Comparison of ENCODE assay signal across 30 cellular contexts in the genomic region with DNA sequence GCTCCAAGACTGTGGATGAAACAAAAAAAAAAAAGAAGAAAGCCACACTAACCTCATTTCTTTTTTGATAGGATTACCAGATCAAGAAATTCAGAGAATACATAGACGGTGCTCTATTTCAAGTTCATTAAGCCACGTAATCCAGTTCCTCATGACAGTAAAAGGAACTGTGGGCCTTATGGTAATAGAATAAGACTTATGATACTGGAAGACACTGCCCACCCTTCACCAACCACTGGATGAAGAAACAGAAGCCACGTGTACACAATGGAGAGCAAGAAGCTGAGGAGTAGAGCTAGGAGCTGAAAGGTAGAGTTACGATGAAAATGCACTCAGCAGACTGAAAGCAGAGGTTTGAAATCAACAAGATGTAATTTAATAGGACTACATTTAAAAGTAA. TPM values are rescaled to one million over a fixed set of nuclear protein-coding genes. Genes with fewer than 3 reads are reported as not detected.
DNase-seq lines count a peak whose midpoint lies in the region; ATAC-seq and TF ChIP-seq lines count a peak whose summit lies in the region.
"Had no signal": no experiment of that assay in that cellular context is flagged by ENCODE, and none has a peak within 500 bp of the region (broad histone marks: within the 10 kb centered on the region; RNA-seq: fewer than 3 reads in every experiment).

No MANE protein-coding gene starts in this region.

- H3K4me3 Mint-ChIP-seq in activated T-cell treated with anti-CD3 and anti-CD28 coated beads, Interleukin-2, amount 50 U/mL, for 72 hours: no peak overlapping the region
- no peak overlapping the region for H3K4me3 Mint-ChIP-seq in activated T-cell treated with anti-CD3 and anti-CD28 coated beads, Interleukin-2, amount 50 U/mL, for 4 hours
- H3K4me3 Mint-ChIP-seq: effector memory CD8-positive, alpha-beta T cell; H9; mesothelial cell of epicardium; stimulated activated memory B cell treated with anti-CD40 and anti-IgM and Interleukin-4, amounts not matched to agents 10 μg/mL and 1 μg/mL and 100 μg/mL, for 72 hours had no signal

- no peaks in the 10 kb centered on the region for H3K27me3 ChIP-seq in left ventricle myocardium inferior (ENCODE audit: low read depth)
- H3K27me3 ChIP-seq in lower lobe of right lung (ENCODE audit: low read depth): no peaks in the 10 kb centered on the region
- H3K27me3 ChIP-seq: ascending aorta, BLaER1, SJCRH30, transverse colon had no signal

- no peaks in the 10 kb centered on the region for H3K9me3 Mint-ChIP-seq in activated T-cell treated with anti-CD3 and anti-CD28 coated beads, Interleukin-2, amount 50 U/mL, for 72 hours
- no peaks in the 10 kb centered on the region for H3K9me3 Mint-ChIP-seq in activated T-cell treated with anti-CD3 and anti-CD28 coated beads, Interleukin-2, amount 50 U/mL, for 4 hours
- H3K9me3 Mint-ChIP-seq: effector memory CD8-positive, alpha-beta T cell; H9; mesothelial cell of epicardium; naive B cell; stimulated activated memory B cell treated with anti-CD40 and anti-IgM and Interleukin-4, amounts not matched to agents 10 μg/mL and 1 μg/mL and 100 μg/mL, for 72 hours had no signal

- DNase-seq in left ventricle myocardium inferior: no peak
- no peak for DNase-seq in left ventricle myocardium superior
- DNase-seq in NOMO-1 treated with DMSO at 0.1 percent for 48 hours (lab: John Stamatoyannopoulos, UW; ENCODE audit: unreplicated experiment): peak; percentile 91
- DNase-seq in lower lobe of right lung: no peak
- DNase-seq in activated T-cell treated with anti-CD3 and anti-CD28 coated beads, Interleukin-2, amount 50 U/mL, for 72 hours: no peak
- DNase-seq in hypothalamus (lab: John Stamatoyannopoulos, UW): no peak
- DNase-seq in activated T-cell treated with anti-CD3 and anti-CD28 coated beads, Interleukin-2, amount 50 U/mL, for 4 hours: no peak
- DNase-seq: activated CD4-positive, alpha-beta T cell treated with anti-CD3 and anti-CD28 coated beads, Interleukin-2, amount 50 U/mL, for 1 hour; activated CD4-positive, CD25-positive, alpha-beta regulatory T cell; activated gamma-delta T cell; caudate nucleus; cortex of kidney; DMS153; effector memory CD8-positive, alpha-beta T cell; H9; KBM-7; naive B cell; NCI-H1417; NCI-H2029; NCI-H524; NK-92 treated with Interleukin-12 subunit alpha and Interleukin-12 subunit beta, amount 100 ng/mL, for 24 hours; nucleus accumbens; SJCRH30; T-helper 1 cell; transverse colon had no signal

- no peaks in the 10 kb centered on the region for H3K4me1 Mint-ChIP-seq in activated T-cell treated with anti-CD3 and anti-CD28 coated beads, Interleukin-2, amount 50 U/mL, for 72 hours (ENCODE audit: low read depth)
- peaks cover 12% of the 10 kb centered on the region for H3K4me1 Mint-ChIP-seq in activated T-cell treated with anti-CD3 and anti-CD28 coated beads, Interleukin-2, amount 50 U/mL, for 4 hours (ENCODE audit: low read depth)
- H3K4me1 Mint-ChIP-seq: H9, mesothelial cell of epicardium had no signal

- H3K27ac ChIP-seq in left ventricle myocardium inferior (replicated peaks): peak overlapping the region; percentile 79
- no peak overlapping the region for H3K27ac ChIP-seq in lower lobe of right lung
- H3K27ac ChIP-seq: BLaER1, SJCRH30, transverse colon had no signal

- H3K4me1 ChIP-seq in left ventricle myocardium inferior: peaks cover 47% of the 10 kb centered on the region
- peaks cover 8% of the 10 kb centered on the region for H3K4me1 ChIP-seq in lower lobe of right lung
- H3K4me1 ChIP-seq: BLaER1, SJCRH30 had no signal

- TF ChIP-seq CTCF in left ventricle myocardium inferior (IDR thresholded peaks at IDR 0.05; ENCODE audit: borderline replicate concordance) (no peak), lower lobe of right lung (IDR thresholded peaks at IDR 0.05) (no peak)

- H3K36me3 ChIP-seq in left ventricle myocardium inferior (peaks cover 60% of the 10 kb centered on the region), lower lobe of right lung (peaks cover 80% of the 10 kb centered on the region)

- H3K27ac Mint-ChIP-seq in activated T-cell treated with anti-CD3 and anti-CD28 coated beads, Interleukin-2, amount 50 U/mL, for 72 hours: no peak overlapping the region
- H3K27ac Mint-ChIP-seq: mesothelial cell of epicardium; stimulated activated memory B cell treated with anti-CD40 and anti-IgM and Interleukin-4, amounts not matched to agents 10 μg/mL and 1 μg/mL and 100 μg/mL, for 72 hours had no signal

- no peak overlapping the region for H3K4me3 ChIP-seq in left ventricle myocardium inferior
- H3K4me3 ChIP-seq in lower lobe of right lung: no peak overlapping the region
- H3K4me3 ChIP-seq: ascending aorta, BLaER1, SJCRH30, skin epidermis, transverse colon had no signal

- ATAC-seq in left ventricle myocardium superior (no peak), lower lobe of right lung (peak; percentile 71 to 80)
- no peak for ATAC-seq in activated T-cell treated with anti-CD3 and anti-CD28 coated beads, Interleukin-2, amount 50 U/mL, for 72 hours (replicated peaks in 1 of 2)
- ATAC-seq in activated T-cell treated with anti-CD3 and anti-CD28 coated beads, Interleukin-2, amount 50 U/mL, for 4 hours: no peak
- ATAC-seq: effector memory CD8-positive, alpha-beta T cell; stimulated activated memory B cell treated with anti-CD40 and anti-IgM and Interleukin-4, amounts not matched to agents 10 μg/mL and 1 μg/mL and 100 μg/mL, for 72 hours had no signal

- H3K27me3 Mint-ChIP-seq in activated T-cell treated with anti-CD3 and anti-CD28 coated beads, Interleukin-2, amount 50 U/mL, for 72 hours (ENCODE audit: low read depth): no peaks in the 10 kb centered on the region
- H3K27me3 Mint-ChIP-seq in activated T-cell treated with anti-CD3 and anti-CD28 coated beads, Interleukin-2, amount 50 U/mL, for 4 hours (ENCODE audit: low read depth): no peaks in the 10 kb centered on the region
- H3K27me3 Mint-ChIP-seq: effector memory CD8-positive, alpha-beta T cell; naive B cell; stimulated activated memory B cell treated with anti-CD40 and anti-IgM and Interleukin-4, amounts not matched to agents 10 μg/mL and 1 μg/mL and 100 μg/mL, for 72 hours had no signal

- H3K36me3 Mint-ChIP-seq in activated T-cell treated with anti-CD3 and anti-CD28 coated beads, Interleukin-2, amount 50 U/mL, for 72 hours (ENCODE audit: insufficient read depth in 2 of 2): peaks cover 2 to 11% of the 10 kb centered on the region in 2 donors
- peaks cover 34% of the 10 kb centered on the region for H3K36me3 Mint-ChIP-seq in activated T-cell treated with anti-CD3 and anti-CD28 coated beads, Interleukin-2, amount 50 U/mL, for 4 hours (ENCODE audit: insufficient read depth)

- no peaks in the 10 kb centered on the region for H3K9me3 ChIP-seq in left ventricle myocardium inferior (replicated peaks)
- no peaks in the 10 kb centered on the region for H3K9me3 ChIP-seq in lower lobe of right lung
- H3K9me3 ChIP-seq: ascending aorta, BLaER1, SJCRH30, transverse colon had no signal

- intact Hi-C loops in left ventricle myocardium inferior (cut with micrococcal nuclease) (no loop called here), left ventricle myocardium superior (cut with micrococcal nuclease) (no loop called here), lower lobe of right lung (cut with DNase I) (no loop called here)

RNA-seq across cellular contexts. Expression of a gene that starts 11.2 kb away (rescaled TPM):
- total RNA-seq in left ventricle myocardium inferior (18.2 TPM), left ventricle myocardium superior (17.8 TPM), lower lobe of right lung (40.3 TPM)
- 10 to 100 TPM; 65.1 to 65.8 TPM for total RNA-seq in activated T-cell treated with anti-CD3 and anti-CD28 coated beads, Interleukin-2, amount 50 U/mL, for 72 hours
- total RNA-seq in activated T-cell treated with anti-CD3 and anti-CD28 coated beads, Interleukin-2, amount 50 U/mL, for 4 hours: 10 to 100 TPM; 33.2 to 39.1 (median 36.4) TPM

RNA-seq across cellular contexts. Expression of a gene that starts 33.8 kb away (rescaled TPM):
- total RNA-seq in left ventricle myocardium inferior (19.6 TPM), left ventricle myocardium superior (12.2 TPM), lower lobe of right lung (35.4 TPM)
- 10 to 100 TPM; 62.1 to 86.3 TPM for total RNA-seq in activated T-cell treated with anti-CD3 and anti-CD28 coated beads, Interleukin-2, amount 50 U/mL, for 72 hours
- 10 to 100 TPM; 15.0 to 20.6 (median 18.1) TPM for total RNA-seq in activated T-cell treated with anti-CD3 and anti-CD28 coated beads, Interleukin-2, amount 50 U/mL, for 4 hours

RNA-seq across cellular contexts. Expression of a gene that starts 58.0 kb away (rescaled TPM):
- total RNA-seq in left ventricle myocardium inferior: 5.5 TPM
- total RNA-seq in left ventricle myocardium superior: 3.4 TPM
- 9.7 TPM for total RNA-seq in lower lobe of right lung
- total RNA-seq in activated T-cell treated with anti-CD3 and anti-CD28 coated beads, Interleukin-2, amount 50 U/mL, for 72 hours: 1 to 10 TPM; 2.2 to 2.6 TPM
- 1 to 10 TPM; 4.2 to 7.5 (median 7.4) TPM for total RNA-seq in activated T-cell treated with anti-CD3 and anti-CD28 coated beads, Interleukin-2, amount 50 U/mL, for 4 hours

Comparison
In these comparisons a context has a peak if more than half of its experiments do, and no peak if none do; other contexts are left out.
1. ATAC-seq: peak in lower lobe of right lung (2 of 2); none in left ventricle myocardium superior (single experiment), activated T-cell treated with anti-CD3 and anti-CD28 coated beads, Interleukin-2, amount 50 U/mL, for 72 hours (0 of 2) and activated T-cell treated with anti-CD3 and anti-CD28 coated beads, Interleukin-2, amount 50 U/mL, for 4 hours (0 of 2).